ENCODE assay signal across 8 cellular contexts in the genomic region with DNA sequence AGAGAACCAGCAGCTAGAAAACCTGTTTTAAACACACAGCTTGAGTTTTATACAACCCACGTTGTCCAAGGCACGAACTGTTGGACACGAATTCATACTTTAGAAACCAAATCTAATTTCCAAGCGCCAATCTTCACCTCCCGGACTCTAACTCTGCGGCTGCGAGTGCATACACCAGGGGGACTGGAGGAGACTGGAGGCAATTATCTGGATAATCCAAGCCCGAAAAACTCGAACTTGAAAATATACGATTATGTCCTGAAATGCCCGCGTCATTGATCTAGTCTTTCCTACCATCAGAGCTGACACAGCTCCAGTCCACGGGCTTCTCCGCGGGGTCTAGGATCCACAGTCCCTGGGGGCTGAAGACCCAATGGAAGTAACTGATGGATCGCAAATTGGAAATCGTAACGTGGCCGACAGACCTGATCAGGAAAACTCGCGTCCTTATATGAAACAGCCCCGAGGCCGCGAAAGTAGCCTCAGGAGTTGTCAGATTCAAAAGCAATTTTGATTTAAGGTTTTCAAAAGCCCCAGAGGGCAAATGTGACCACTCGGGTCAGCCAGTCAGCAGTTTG. TPM values are rescaled to one million over a fixed set of nuclear protein-coding genes. Genes with fewer than 3 reads are reported as not detected.
DNase-seq lines count a peak whose midpoint lies in the region; ATAC-seq, FAIRE-seq and TF ChIP-seq lines count a peak whose summit lies in the region.

No MANE protein-coding gene starts in this region.

- DNase-seq in GM19239 (ENCODE audit: insufficient read length, low spot score) (no peak), natural killer cell (no peak), RPMI8226 (no peak)

- H3K9me3 ChIP-seq in duodenal mucosa (ENCODE audit: control insufficient read depth in 1 of 2, low read length in 2 of 2), result no peaks in the 10 kb centered on the region

- intact Hi-C loops in natural killer cell (cut with micrococcal nuclease), result loop anchor here (1.0 kb wide), 1 partner anchor 32 kb away; no protein-coding TSS in a partner anchor

- peaks cover 8% of the 10 kb centered on the region for H3K36me3 Mint-ChIP-seq in natural killer cell

- peaks cover 15 to 27% of the 10 kb centered on the region in 2 donors for H3K27me3 Mint-ChIP-seq in natural killer cell (ENCODE audit: low read depth in 2 of 2)

- peak; percentile 67 for FAIRE-seq in GM19239 (lab: Jason Lieb, UNC)

- peaks cover 7% of the 10 kb centered on the region for H3K4me1 ChIP-seq in ACC112 (ENCODE audit: control insufficient read depth, insufficient read depth, low read length, unreplicated experiment)
- H3K4me1 ChIP-seq in duodenal mucosa (ENCODE audit: control insufficient read depth in 1 of 2, insufficient read depth in 2 of 2, low read length in 2 of 2), result peaks cover 26 to 27% of the 10 kb centered on the region in 2 donors

- H3K4me3 Mint-ChIP-seq in natural killer cell, result peak overlapping the region; percentile 94

- H3K27me3 ChIP-seq in ACC112 (ENCODE audit: insufficient read depth, low read length) (peaks cover 94% of the 10 kb centered on the region), duodenal mucosa (ENCODE audit: control insufficient read depth in 1 of 2, insufficient read depth in 2 of 2, low read length in 2 of 2) (peaks cover 50 to 79% of the 10 kb centered on the region in 2 donors)

- peak; percentile 2; the same call in 2 of the 3 replicates for ATAC-seq in SK-N-SH treated with all-trans-retinoic acid at 6 μM for 48 hours
- ATAC-seq in natural killer cell, result no peak
- no peak for ATAC-seq in GM19467 (IDR thresholded peaks at IDR 0.05; ENCODE audit: unreplicated experiment)
- ATAC-seq in GM18907 (IDR thresholded peaks at IDR 0.05; ENCODE audit: unreplicated experiment), result no peak

- TF ChIP-seq CTCF in natural killer cell (IDR thresholded peaks at IDR 0.05), result no peak

- no peaks in the 10 kb centered on the region for H3K9me3 Mint-ChIP-seq in natural killer cell

- no peaks in the 10 kb centered on the region for H3K79me2 ChIP-seq in ACC112 (ENCODE audit: control insufficient read depth, insufficient read depth, low read length, unreplicated experiment)

- peak overlapping the region; percentile 83 to 89 for H3K27ac Mint-ChIP-seq in natural killer cell

- H3K4me3 ChIP-seq in ACC112 (ENCODE audit: low read depth, low read length) (peak overlapping the region; percentile 79), duodenal mucosa (ENCODE audit: low read depth in 1 of 2, low read length in 2 of 2) (peak overlapping the region; percentile 74 to 75)

- H3K9ac ChIP-seq in duodenal mucosa (ENCODE audit: low read depth in 1 of 2, low read length in 2 of 2), result peak overlapping the region; percentile 38 to 53

- H3K36me3 ChIP-seq in ACC112 (ENCODE audit: insufficient read depth, low read length) (no peaks in the 10 kb centered on the region), duodenal mucosa (ENCODE audit: control insufficient read depth in 1 of 2, insufficient read depth in 2 of 2, low read length in 2 of 2) (no peaks in the 10 kb centered on the region)

- peak overlapping the region; percentile 63 for H2AFZ ChIP-seq in ACC112 (ENCODE audit: low read length, unreplicated experiment)

- H3K4me1 Mint-ChIP-seq in natural killer cell, result peaks cover 32 to 35% of the 10 kb centered on the region in 2 donors

- H3K27ac ChIP-seq in ACC112 (ENCODE audit: low read depth, low read length) (no peak overlapping the region), duodenal mucosa (ENCODE audit: low read depth, low read length) (peak overlapping the region; percentile 59)

TF ChIP-seq in SK-N-SH treated with all-trans-retinoic acid at 6 μM for 48 hours, 23 proteins besides CTCF, POLR2A, EP300 and RAD21:
- TF ChIP-seq ISL1 (CRISPR knock-in tag; IDR thresholded peaks at IDR 0.05) (no peak), RARB (CRISPR knock-in tag; IDR thresholded peaks at IDR 0.05) (no peak), TOX (CRISPR knock-in tag; IDR thresholded peaks at IDR 0.05; ENCODE audit: borderline replicate concordance) (no peak), ZC3H10 (CRISPR knock-in tag; IDR thresholded peaks at IDR 0.05) (no peak), CSDC2 (CRISPR knock-in tag; IDR thresholded peaks at IDR 0.05) (no peak), SNAI2 (CRISPR knock-in tag; IDR thresholded peaks at IDR 0.05) (no peak), OSR1 (CRISPR knock-in tag; IDR thresholded peaks at IDR 0.05) (no peak), ZNF8 (CRISPR knock-in tag; IDR thresholded peaks at IDR 0.05) (no peak), GLIS3 (CRISPR knock-in tag; IDR thresholded peaks at IDR 0.05) (no peak), ESRRG (CRISPR knock-in tag; IDR thresholded peaks at IDR 0.05) (no peak), ZFP3 (CRISPR knock-in tag; IDR thresholded peaks at IDR 0.05) (no peak), ZNF70 (CRISPR knock-in tag; IDR thresholded peaks at IDR 0.05) (no peak), ARNTL (CRISPR knock-in tag; IDR thresholded peaks at IDR 0.05; ENCODE audit: borderline replicate concordance, low read depth) (no peak), BACH2 (CRISPR knock-in tag; IDR thresholded peaks at IDR 0.05; ENCODE audit: borderline replicate concordance) (no peak)
- TF ChIP-seq, protein P1, sequence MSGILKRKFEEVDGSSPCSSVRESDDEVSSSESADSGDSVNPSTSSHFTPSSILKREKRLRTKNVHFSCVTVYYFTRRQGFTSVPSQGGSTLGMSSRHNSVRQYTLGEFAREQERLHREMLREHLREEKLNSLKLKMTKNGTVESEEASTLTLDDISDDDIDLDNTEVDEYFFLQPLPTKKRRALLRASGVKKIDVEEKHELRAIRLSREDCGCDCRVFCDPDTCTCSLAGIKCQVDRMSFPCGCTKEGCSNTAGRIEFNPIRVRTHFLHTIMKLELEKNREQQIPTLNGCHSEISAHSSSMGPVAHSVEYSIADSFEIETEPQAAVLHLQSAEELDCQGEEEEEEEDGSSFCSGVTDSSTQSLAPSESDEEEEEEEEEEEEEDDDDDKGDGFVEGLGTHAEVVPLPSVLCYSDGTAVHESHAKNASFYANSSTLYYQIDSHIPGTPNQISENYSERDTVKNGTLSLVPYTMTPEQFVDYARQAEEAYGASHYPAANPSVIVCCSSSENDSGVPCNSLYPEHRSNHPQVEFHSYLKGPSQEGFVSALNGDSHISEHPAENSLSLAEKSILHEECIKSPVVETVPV (CRISPR knock-in tag; IDR thresholded peaks at IDR 0.05), result no peak
- TF ChIP-seq, protein P2, sequence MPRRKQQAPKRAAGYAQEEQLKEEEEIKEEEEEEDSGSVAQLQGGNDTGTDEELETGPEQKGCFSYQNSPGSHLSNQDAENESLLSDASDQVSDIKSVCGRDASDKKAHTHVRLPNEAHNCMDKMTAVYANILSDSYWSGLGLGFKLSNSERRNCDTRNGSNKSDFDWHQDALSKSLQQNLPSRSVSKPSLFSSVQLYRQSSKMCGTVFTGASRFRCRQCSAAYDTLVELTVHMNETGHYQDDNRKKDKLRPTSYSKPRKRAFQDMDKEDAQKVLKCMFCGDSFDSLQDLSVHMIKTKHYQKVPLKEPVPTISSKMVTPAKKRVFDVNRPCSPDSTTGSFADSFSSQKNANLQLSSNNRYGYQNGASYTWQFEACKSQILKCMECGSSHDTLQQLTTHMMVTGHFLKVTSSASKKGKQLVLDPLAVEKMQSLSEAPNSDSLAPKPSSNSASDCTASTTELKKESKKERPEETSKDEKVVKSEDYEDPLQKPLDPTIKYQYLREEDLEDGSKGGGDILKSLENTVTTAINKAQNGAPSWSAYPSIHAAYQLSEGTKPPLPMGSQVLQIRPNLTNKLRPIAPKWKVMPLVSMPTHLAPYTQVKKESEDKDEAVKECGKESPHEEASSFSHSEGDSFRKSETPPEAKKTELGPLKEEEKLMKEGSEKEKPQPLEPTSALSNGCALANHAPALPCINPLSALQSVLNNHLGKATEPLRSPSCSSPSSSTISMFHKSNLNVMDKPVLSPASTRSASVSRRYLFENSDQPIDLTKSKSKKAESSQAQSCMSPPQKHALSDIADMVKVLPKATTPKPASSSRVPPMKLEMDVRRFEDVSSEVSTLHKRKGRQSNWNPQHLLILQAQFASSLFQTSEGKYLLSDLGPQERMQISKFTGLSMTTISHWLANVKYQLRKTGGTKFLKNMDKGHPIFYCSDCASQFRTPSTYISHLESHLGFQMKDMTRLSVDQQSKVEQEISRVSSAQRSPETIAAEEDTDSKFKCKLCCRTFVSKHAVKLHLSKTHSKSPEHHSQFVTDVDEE (CRISPR knock-in tag; IDR thresholded peaks at IDR 0.05), result no peak
- TF ChIP-seq, protein P3, sequence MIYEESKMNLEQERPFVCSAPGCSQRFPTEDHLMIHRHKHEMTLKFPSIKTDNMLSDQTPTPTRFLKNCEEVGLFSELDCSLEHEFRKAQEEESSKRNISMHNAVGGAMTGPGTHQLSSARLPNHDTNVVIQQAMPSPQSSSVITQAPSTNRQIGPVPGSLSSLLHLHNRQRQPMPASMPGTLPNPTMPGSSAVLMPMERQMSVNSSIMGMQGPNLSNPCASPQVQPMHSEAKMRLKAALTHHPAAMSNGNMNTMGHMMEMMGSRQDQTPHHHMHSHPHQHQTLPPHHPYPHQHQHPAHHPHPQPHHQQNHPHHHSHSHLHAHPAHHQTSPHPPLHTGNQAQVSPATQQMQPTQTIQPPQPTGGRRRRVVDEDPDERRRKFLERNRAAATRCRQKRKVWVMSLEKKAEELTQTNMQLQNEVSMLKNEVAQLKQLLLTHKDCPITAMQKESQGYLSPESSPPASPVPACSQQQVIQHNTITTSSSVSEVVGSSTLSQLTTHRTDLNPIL (CRISPR knock-in tag; IDR thresholded peaks at IDR 0.05; ENCODE audit: low read depth), result no peak

RNA-seq across cellular contexts. Expression of a gene that starts 0.8 kb away (rescaled TPM):
- under 1 TPM; 0.66 to 0.93 (median 0.73) TPM for total RNA-seq in natural killer cell

RNA-seq across cellular contexts. Expression of a gene that starts 42.1 kb away (rescaled TPM):
- total RNA-seq in natural killer cell, result 10 to 100 TPM; 37.3 to 66.6 (median 56.8) TPM
